In genomic region chr6:84052204-84052882, GRCh38 we compare ENCODE assay signal across 9 cellular contexts. TPM values are rescaled to one million over a fixed set of nuclear protein-coding genes. Genes with fewer than 3 reads are reported as not detected.
DNase-seq lines count a peak whose midpoint lies in the region; ATAC-seq and TF ChIP-seq lines count a peak whose summit lies in the region.
"Had no signal": no experiment of that assay in that cellular context is flagged by ENCODE, and none has a peak within 500 bp of the region (broad histone marks: within the 10 kb centered on the region; RNA-seq: fewer than 3 reads in every experiment).

No MANE protein-coding gene starts in this region.

- peak overlapping the region; percentile 19 for H3K4me3 ChIP-seq in astrocyte of the spinal cord (ENCODE audit: low read depth, low read length)

- H3K9me3 Mint-ChIP-seq in type B pancreatic cell: no peaks in the 10 kb centered on the region

- peak; percentile 97 for DNase-seq in DMS153 treated with DMSO at 0.1 percent for 48 hours (lab: John Stamatoyannopoulos, UW; ENCODE audit: unreplicated experiment)
- DNase-seq in NCI-H1930 (lab: John Stamatoyannopoulos, UW): peak; percentile 70 to 78
- DNase-seq in astrocyte of the spinal cord (ENCODE audit: low read depth, low spot score): peak; percentile 80
- peak; percentile 91 for DNase-seq in iPS-NIHi11 (ENCODE audit: low spot score)
- DNase-seq in type B pancreatic cell (ENCODE audit: extremely low spot score, unreplicated experiment): no peak
- no peak for DNase-seq in NCI-H226
- DNase-seq in left lobe of liver (ENCODE audit: low spot score): no peak

- peak; percentile 13 for TF ChIP-seq CTCF in astrocyte of the spinal cord (IDR thresholded peaks at IDR 0.05; ENCODE audit: low read depth, low read length)
- TF ChIP-seq CTCF in type B pancreatic cell (conservative IDR thresholded peaks at IDR 0.05): peak; percentile 60

- H3K36me3 Mint-ChIP-seq in type B pancreatic cell: peaks cover 3% of the 10 kb centered on the region
- H3K36me3 Mint-ChIP-seq: activated naive CD8-positive, alpha-beta T cell had no signal

- ATAC-seq in left lobe of liver (no peak), GM21529 (IDR thresholded peaks at IDR 0.05; ENCODE audit: unreplicated experiment) (no peak)

- in situ Hi-C loops in astrocyte of the spinal cord (cut with HindIII; ENCODE audit: low sequenced_read_pairs): no loop called here

- H3K27me3 Mint-ChIP-seq in type B pancreatic cell: peaks cover 5% of the 10 kb centered on the region

- peaks cover 33% of the 10 kb centered on the region for H3K4me1 Mint-ChIP-seq in type B pancreatic cell (ENCODE audit: unreplicated experiment)

- H3K27ac Mint-ChIP-seq in type B pancreatic cell: peak overlapping the region; percentile 66
- H3K27ac Mint-ChIP-seq: activated naive CD8-positive, alpha-beta T cell had no signal

- H3K4me3 Mint-ChIP-seq in type B pancreatic cell: peak overlapping the region; percentile 70
- H3K4me3 Mint-ChIP-seq: activated naive CD8-positive, alpha-beta T cell had no signal

RNA-seq across cellular contexts. Expression of gene MRAP2, which starts 18.8 kb away (rescaled TPM):
- total RNA-seq in type B pancreatic cell (ENCODE audit: low replicate concordance) (0.74 and 1.4 TPM in 2 replicates), left lobe of liver (0.13 TPM)

Comparison
In these comparisons a context has a peak if more than half of its experiments do, and no peak if none do; other contexts are left out.
1. DNase-seq: peak in DMS153 treated with DMSO at 0.1 percent for 48 hours (single experiment), NCI-H1930 (2 of 2), astrocyte of the spinal cord (single experiment) and iPS-NIHi11 (single experiment); none in type B pancreatic cell (single experiment), NCI-H226 (single experiment) and left lobe of liver (single experiment).